9 cellular contexts compared by ENCODE assay signal in genomic region chr7:26500749-26501352, GRCh38.
DNase-seq lines count a peak whose midpoint lies in the region; ATAC-seq and TF ChIP-seq lines count a peak whose summit lies in the region.
"Had no signal": no experiment of that assay in that cellular context is flagged by ENCODE, and none has a peak within 500 bp of the region (broad histone marks: within the 10 kb centered on the region; RNA-seq: fewer than 3 reads in every experiment).

No MANE protein-coding gene starts in this region.

- H3K9me3 ChIP-seq in BE2C: no peaks in the 10 kb centered on the region
- H3K9me3 ChIP-seq: thoracic aorta had no signal

- no peak overlapping the region for H3K4me3 ChIP-seq in BE2C (ENCODE audit: low read depth, low read length)
- H3K4me3 ChIP-seq: thoracic aorta had no signal

- H3K36me3 ChIP-seq in BE2C: no peaks in the 10 kb centered on the region
- H3K36me3 ChIP-seq: thoracic aorta had no signal

- H3K4me1 ChIP-seq in BE2C: no peaks in the 10 kb centered on the region

- peak; percentile 65 for ATAC-seq in GM19035 (IDR thresholded peaks at IDR 0.05; ENCODE audit: unreplicated experiment)
- ATAC-seq in GM19395 (IDR thresholded peaks at IDR 0.05; ENCODE audit: unreplicated experiment): no peak
- no peak for ATAC-seq in GM18868 (IDR thresholded peaks at IDR 0.05; ENCODE audit: unreplicated experiment)

- peaks cover 8% of the 10 kb centered on the region for H3K27me3 ChIP-seq in BE2C

- DNase-seq in BE2C: no peak
- DNase-seq in NCI-H748 (lab: John Stamatoyannopoulos, UW; ENCODE audit: unreplicated experiment): peak; percentile 60
- DNase-seq in dermis blood vessel endothelial cell: peak; percentile 67
- peak; percentile 27 for DNase-seq in pulmonary artery endothelial cell (ENCODE audit: low read depth, low spot score)
- no peak for DNase-seq in NCI-H774 (lab: John Stamatoyannopoulos, UW)

- peak; percentile 46 for TF ChIP-seq CTCF in BE2C (IDR thresholded peaks at IDR 0.05; ENCODE audit: low read depth, low read length)

Comparison
In these comparisons a context has a peak if more than half of its experiments do, and no peak if none do; other contexts are left out.
1. DNase-seq: peak in NCI-H748 (single experiment), dermis blood vessel endothelial cell (single experiment) and pulmonary artery endothelial cell (single experiment); none in BE2C (single experiment) and NCI-H774 (single experiment).